ENCODE assay signal across 23 cellular contexts in the genomic region with DNA sequence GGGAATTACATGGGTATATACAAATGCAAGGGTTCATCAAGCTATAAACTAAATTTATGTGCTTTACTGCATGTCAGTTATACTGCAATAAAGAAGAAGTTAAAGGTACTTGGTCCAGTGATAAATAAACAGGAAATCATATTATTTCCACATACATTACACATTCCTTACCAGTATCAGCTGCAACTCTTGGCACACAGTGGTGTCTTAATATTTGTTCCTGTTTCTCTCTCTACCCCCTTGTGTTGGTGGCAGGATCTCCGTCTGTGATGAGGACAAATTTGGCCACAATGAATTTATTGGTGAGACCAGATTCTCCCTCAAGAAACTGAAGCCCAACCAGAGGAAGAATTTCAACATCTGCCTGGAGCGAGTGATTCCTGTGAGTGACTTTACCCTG.
"Had no signal": no experiment of that assay in that cellular context is flagged by ENCODE, and none has a peak within 500 bp of the region (broad histone marks: within the 10 kb centered on the region; RNA-seq: fewer than 3 reads in every experiment).

No MANE protein-coding gene starts in this region.

- H3K4me1 ChIP-seq: right lobe of liver, uterus had no signal

- H3K27me3 ChIP-seq: brain microvascular endothelial cell, dorsolateral prefrontal cortex, right lobe of liver, uterus had no signal

- H3K9me3 ChIP-seq: right lobe of liver, thoracic aorta, uterus had no signal

- H3K27ac ChIP-seq: brain microvascular endothelial cell, coronary artery, dorsolateral prefrontal cortex, left lung, right lobe of liver, thoracic aorta, uterus had no signal

- H3K4me3 ChIP-seq: coronary artery, dorsolateral prefrontal cortex, left lung, lung, right lobe of liver, thoracic aorta, uterus had no signal

- H3K36me3 ChIP-seq: brain microvascular endothelial cell, left lung, right lobe of liver, thoracic aorta, uterus had no signal

- DNase-seq: activated CD4-positive, alpha-beta memory T cell treated with anti-CD3 and anti-CD28 coated beads, Interleukin-2, amount 10 ng/mL, durations not matched to agents 7 days and 5 days; activated CD4-positive, alpha-beta T cell treated with anti-CD3 and anti-CD28 coated beads for 1 hour; activated CD4-positive, alpha-beta T cell treated with anti-CD3 and anti-CD28 coated beads, Interleukin-2, amount 10 ng/mL, durations not matched to agents 7 days and 5 days; activated CD8-positive, alpha-beta memory T cell treated with anti-CD3 and anti-CD28 coated beads, Interleukin-2, amount 50 U/mL, for 48 hours; activated gamma-delta T cell treated with Interleukin-2 at 50 U/mL for 16 hours; activated naive CD4-positive, alpha-beta T cell treated with anti-CD3 and anti-CD28 coated beads, Interleukin-2, amount 50 U/mL, for 16 hours; activated T-cell treated with anti-CD3 and anti-CD28 coated beads, Interleukin-2, amount 50 U/mL, for 24 hours; amniotic stem cell; brain microvascular endothelial cell; dorsolateral prefrontal cortex; effector memory CD4-positive, alpha-beta T cell; kidney glomerular epithelial cell; left lung; mesendoderm; right lobe of liver; stimulated activated CD4-positive, alpha-beta T cell treated with anti-CD3 and anti-CD28 coated beads, Interleukin-12 subunit alpha, Interleukin-12 subunit beta, amount 100 ng/mL, for 4 hours; stimulated activated CD4-positive, alpha-beta T cell treated with anti-CD3 and anti-CD28 coated beads, Interleukin-4, amount 100 ng/mL, for 1 hour; stimulated activated naive CD8-positive, alpha-beta T cell treated with anti-CD3 and anti-CD28 coated beads, Interleukin-15, Interleukin-2, amounts not matched to agents 100 U/mL and 50 U/mL, for 24 hours; trophoblast cell; uterus had no signal
